Comparison of ENCODE assay signal across 12 cellular contexts in the genomic region with DNA sequence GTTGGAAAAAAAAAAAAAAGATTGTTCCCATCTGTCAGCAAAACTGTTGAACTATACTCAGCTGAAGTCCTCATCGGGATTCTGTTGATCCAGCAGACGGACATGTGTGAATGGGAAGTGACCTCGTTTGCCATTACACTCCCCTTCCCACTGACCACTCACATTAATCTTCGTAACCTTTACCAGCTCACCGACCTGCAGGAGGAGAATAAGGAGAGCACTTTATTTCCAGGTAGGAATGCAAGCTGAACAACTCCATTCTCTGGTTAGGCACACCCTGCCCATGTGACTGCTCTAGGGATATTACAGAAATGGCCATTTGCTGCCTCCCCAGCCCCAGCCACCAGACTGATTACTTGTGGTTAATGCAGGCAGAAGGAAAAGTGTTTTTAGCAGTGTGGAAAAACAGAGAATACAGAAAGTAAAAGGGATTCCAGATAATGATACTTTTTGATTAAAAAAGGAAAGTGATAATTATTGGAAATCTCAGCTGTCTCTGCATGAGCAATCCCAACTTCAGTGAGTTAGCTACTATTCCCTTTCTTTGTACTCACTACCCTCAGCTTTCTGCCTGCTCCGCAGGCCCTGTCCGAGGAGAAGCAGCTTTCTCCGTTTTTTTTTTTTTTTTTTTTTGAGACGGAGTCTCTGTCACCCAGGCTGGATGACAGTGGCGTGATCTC. TPM values are rescaled to one million over a fixed set of nuclear protein-coding genes. Genes with fewer than 3 reads are reported as not detected.
A peak's percentile ranks its signal among the peaks of the same experiment; 100 is the strongest.
DNase-seq lines count a peak whose midpoint lies in the region; ATAC-seq, FAIRE-seq and TF ChIP-seq lines count a peak whose summit lies in the region.
"Had no signal": no experiment of that assay in that cellular context is flagged by ENCODE, and none has a peak within 500 bp of the region (broad histone marks: within the 10 kb centered on the region; RNA-seq: fewer than 3 reads in every experiment).

No MANE protein-coding gene starts in this region.

- peaks cover 15% of the 10 kb centered on the region for H3K4me1 Mint-ChIP-seq in activated naive CD8-positive, alpha-beta T cell treated with anti-CD3 and anti-CD28 coated beads for 36 hours

- no peak overlapping the region for H3K4me3 ChIP-seq in heart right ventricle
- H3K4me3 ChIP-seq in skeletal muscle satellite cell (ENCODE audit: low read length), result no peak overlapping the region
- no peak overlapping the region for H3K4me3 ChIP-seq in lower leg skin (ENCODE audit: low read depth, poor library complexity, severe bottlenecking)
- H3K4me3 ChIP-seq: body of pancreas, right lobe of liver had no signal

- peak overlapping the region; percentile 48 for H3K9ac ChIP-seq in skeletal muscle satellite cell (ENCODE audit: low read depth, low read length)

- H3K27ac Mint-ChIP-seq in activated naive CD8-positive, alpha-beta T cell treated with anti-CD3 and anti-CD28 coated beads for 36 hours, result peak overlapping the region; percentile 59
- H3K27ac Mint-ChIP-seq: T-cell had no signal

- peak; percentile 88 for FAIRE-seq in HTR-8/SVneo (lab: Jason Lieb, UNC)

- H3K9me3 Mint-ChIP-seq in activated naive CD8-positive, alpha-beta T cell treated with anti-CD3 and anti-CD28 coated beads for 36 hours, result no peaks in the 10 kb centered on the region
- H3K9me3 Mint-ChIP-seq: memory B cell, T-cell had no signal

- H3K36me3 ChIP-seq in heart right ventricle (peaks cover 0 to 92% (median 19%) of the 10 kb centered on the region in 9 donors), skeletal muscle satellite cell (ENCODE audit: insufficient read depth, low read length) (peaks cover 45% of the 10 kb centered on the region)

- H3K4me2 ChIP-seq in skeletal muscle satellite cell (ENCODE audit: low read length), result peak overlapping the region; percentile 65

- H3K27me3 ChIP-seq in heart right ventricle, result no peaks in the 10 kb centered on the region
- H3K27me3 ChIP-seq in skeletal muscle satellite cell (ENCODE audit: control insufficient read depth, insufficient read depth, low read length), result no peaks in the 10 kb centered on the region
- H3K27me3 ChIP-seq: body of pancreas, right lobe of liver had no signal

- H3K9me3 ChIP-seq in heart right ventricle (no peaks in the 10 kb centered on the region), skeletal muscle satellite cell (replicated peaks; ENCODE audit: low read length) (no peaks in the 10 kb centered on the region)
- H3K9me3 ChIP-seq: body of pancreas, right lobe of liver had no signal

- ATAC-seq in heart right ventricle, result peak in 4 of 8 donors; percentile 16 to 43 (median 32)
- ATAC-seq: body of pancreas, T-cell had no signal

- H3K36me3 Mint-ChIP-seq in activated naive CD8-positive, alpha-beta T cell treated with anti-CD3 and anti-CD28 coated beads for 36 hours, result peaks cover 22% of the 10 kb centered on the region

- H3K4me3 Mint-ChIP-seq in activated naive CD8-positive, alpha-beta T cell treated with anti-CD3 and anti-CD28 coated beads for 36 hours, result no peak overlapping the region
- H3K4me3 Mint-ChIP-seq: memory B cell, T-cell had no signal

- intact Hi-C loops in heart right ventricle (cut with DNase I) (no loop called here), lower leg skin (cut with DNase I; ENCODE audit: low total_unique reads) (no loop called here)

- no peaks in the 10 kb centered on the region for H3K27me3 Mint-ChIP-seq in activated naive CD8-positive, alpha-beta T cell treated with anti-CD3 and anti-CD28 coated beads for 36 hours
- H3K27me3 Mint-ChIP-seq: memory B cell, T-cell had no signal

- WGBS in heart right ventricle, 2 donors, result 62 to 68% methylated on average over 10 of the region's 10 CpGs
- 72 to 74% methylated on average over 10 of the region's 10 CpGs for WGBS in lower leg skin, 2 donors

- peak overlapping the region in 8 of 10 donors; percentile 15 to 80 (median 56) for H3K27ac ChIP-seq in heart right ventricle
- H3K27ac ChIP-seq: body of pancreas, right lobe of liver had no signal

- TF ChIP-seq POLR2A in lower leg skin (IDR thresholded peaks at IDR 0.05), result no peak

- no peak for TF ChIP-seq CTCF in heart right ventricle (IDR thresholded peaks at IDR 0.05)
- no peak for TF ChIP-seq CTCF in lower leg skin (IDR thresholded peaks at IDR 0.05)

- DNase-seq in HTR-8/SVneo (ENCODE audit: insufficient read length, low spot score) (no peak), heart right ventricle (no peak), CD1c-positive myeloid dendritic cell (ENCODE audit: extremely low spot score) (no peak), hippocampal formation (lab: John Stamatoyannopoulos, UW) (no peak), lower leg skin (ENCODE audit: low spot score in 2 of 2) (no peak)
- no peak for DNase-seq in activated naive CD8-positive, alpha-beta T cell treated with anti-CD3 and anti-CD28 coated beads for 36 hours
- DNase-seq: body of pancreas, NCI-H82, right lobe of liver, T-cell had no signal

- peaks cover 5 to 38% (median 22%) of the 10 kb centered on the region in 9 donors for H3K4me1 ChIP-seq in heart right ventricle
- H3K4me1 ChIP-seq in skeletal muscle satellite cell (ENCODE audit: control insufficient read depth, insufficient read depth, low read length), result peaks cover 28% of the 10 kb centered on the region
- H3K4me1 ChIP-seq: body of pancreas, right lobe of liver had no signal

RNA-seq across cellular contexts. Expression of a gene that starts 23.6 kb away (rescaled TPM):
- total RNA-seq in activated naive CD8-positive, alpha-beta T cell treated with anti-CD3 and anti-CD28 coated beads for 36 hours, result 100 to 1,000 TPM; 550 to 555 TPM
- total RNA-seq in heart right ventricle (100 to 1,000 TPM; 600 to 791 (median 620) TPM), lower leg skin (100 to 1,000 TPM; 431 to 648 (median 506) TPM)
- 100 to 1,000 TPM; 478 to 505 TPM for polyA plus RNA-seq in heart right ventricle
- 623 and 650 TPM in 2 replicates for total RNA-seq in skeletal muscle satellite cell (2012; rRNA removed)

RNA-seq across cellular contexts. Expression of a gene that starts 32.4 kb away (rescaled TPM):
- total RNA-seq in activated naive CD8-positive, alpha-beta T cell treated with anti-CD3 and anti-CD28 coated beads for 36 hours, result 10 to 100 TPM; 13.5 to 14.0 TPM
- 10 to 100 TPM; 30.4 to 47.5 (median 37.9) TPM for total RNA-seq in heart right ventricle
- polyA plus RNA-seq in heart right ventricle, result 10 to 100 TPM; 22.2 to 29.4 TPM
- total RNA-seq in skeletal muscle satellite cell (2012; rRNA removed), result 83.4 and 85.0 TPM in 2 replicates
- 10 to 100 TPM; 48.2 to 70.0 (median 50.7) TPM for total RNA-seq in lower leg skin
